ENCODE assay signal across 8 cellular contexts in genomic region chr2:97112320-97113049, GRCh38. TPM values are rescaled to one million over a fixed set of nuclear protein-coding genes. Genes with fewer than 3 reads are reported as not detected.
DNase-seq lines count a peak whose midpoint lies in the region; ATAC-seq, FAIRE-seq and TF ChIP-seq lines count a peak whose summit lies in the region.
"Not testable (repeated sequence)": the region's sequence is repeated elsewhere in the genome, so short reads cannot be mapped to it uniquely, and the experiment has no call there.

No MANE protein-coding gene starts in this region.

- ATAC-seq in GM23338 (peak; percentile 61), pancreas (peak; percentile 85 to 94 (median 89))

- not testable (repeated sequence) for H3K9me3 Mint-ChIP-seq in GM23338; activated CD4-positive, alpha-beta memory T cell treated with anti-CD3 and anti-CD28 coated beads for 36 hours; chondrocyte (ENCODE audit: low read depth)

- not testable (repeated sequence) for H3K9me2 ChIP-seq in GM23338 (ENCODE audit: insufficient read depth); Loucy (replicated peaks; ENCODE audit: low read depth, low read length)

- not testable (repeated sequence) for H3K27ac ChIP-seq in GM23338 (ENCODE audit: low read depth)
- peak overlapping the region; percentile 81 to 96 (median 90) for H3K27ac ChIP-seq in pancreas

- not testable (repeated sequence) for H4K20me1 ChIP-seq in GM23338 (replicated peaks; ENCODE audit: insufficient read depth); Loucy (ENCODE audit: insufficient read depth, low read length, poor library complexity, severe bottlenecking)

- not testable (repeated sequence) for H3K36me3 Mint-ChIP-seq in GM23338 (ENCODE audit: low read depth); activated CD4-positive, alpha-beta memory T cell treated with anti-CD3 and anti-CD28 coated beads for 36 hours; chondrocyte (ENCODE audit: low read depth)

- H3K27me3 ChIP-seq in GM23338 (ENCODE audit: insufficient read depth); Loucy (ENCODE audit: insufficient read depth, low read length, poor library complexity, severe bottlenecking); pancreas: not testable (repeated sequence)

- DNase-seq in ELF-1 (ENCODE audit: low read depth, low spot score) (peak; percentile 77), GM23338 (ENCODE audit: low spot score) (peak; percentile 73), chondrocyte (ENCODE audit: low spot score) (peak; percentile 81), pancreas (peak; percentile 58 to 83 (median 66)), stromal cell of bone marrow (ENCODE audit: low read depth) (peak; percentile 6)
- peak; percentile 59 for DNase-seq in activated CD4-positive, alpha-beta memory T cell treated with anti-CD3 and anti-CD28 coated beads for 36 hours

- H3K4me1 ChIP-seq in GM23338 (ENCODE audit: insufficient read depth); Loucy (ENCODE audit: insufficient read depth, low read length, poor library complexity, severe bottlenecking); pancreas: not testable (repeated sequence)

- H3K9me3 ChIP-seq in Loucy (ENCODE audit: insufficient read depth, low read depth, low read length); pancreas: not testable (repeated sequence)

- H3K4me2 ChIP-seq in GM23338 (peak overlapping the region; percentile 72), Loucy (ENCODE audit: low read depth, low read length, poor library complexity, severe bottlenecking) (peak overlapping the region; percentile 74)

- POLR2A ChIA-PET in activated CD4-positive, alpha-beta memory T cell treated with anti-CD3 and anti-CD28 coated beads for 36 hours (lab: Charles Lee) = interaction anchor here (0.6 to 1.8 kb wide), 4 partner anchors 17 to 255 kb away, joined by 3 to 4 read pairs (median 4); partner anchors contain the start of gene ANKRD39

- H3K4me3 ChIP-seq in GM23338 (peak overlapping the region; percentile 65), Loucy (ENCODE audit: low read length, poor library complexity, severe bottlenecking) (peak overlapping the region; percentile 78), iPS-11a (ENCODE audit: low read depth, low read length) (peak overlapping the region; percentile 65), pancreas (peak overlapping the region; percentile 53 to 80 (median 56))

- not testable (repeated sequence) for H3K36me3 ChIP-seq in GM23338 (ENCODE audit: insufficient read depth); Loucy (ENCODE audit: insufficient read depth, low read length); pancreas

- peak; percentile 95 for FAIRE-seq in pancreas (lab: Jason Lieb, UNC)

- 0% methylated on average over 26 to 41 of the region's 44 CpGs for WGBS in pancreas, 2 donors

- TF ChIP-seq CTCF in GM23338 (conservative IDR thresholded peaks at IDR 0.05; ENCODE audit: low read depth in 2 of 2) = peak; percentile 73 to 96
- TF ChIP-seq CTCF in Loucy (conservative IDR thresholded peaks at IDR 0.05; ENCODE audit: low read length) = peak; percentile 77
- TF ChIP-seq CTCF in chondrocyte (IDR thresholded peaks at IDR 0.05) = peak; percentile 85
- TF ChIP-seq CTCF in pancreas (IDR thresholded peaks at IDR 0.05) = peak; percentile 75 to 83 (median 78)

- peak overlapping the region; percentile 84 for H3K4me3 Mint-ChIP-seq in GM23338
- H3K4me3 Mint-ChIP-seq in activated CD4-positive, alpha-beta memory T cell treated with anti-CD3 and anti-CD28 coated beads for 36 hours = peak overlapping the region; percentile 99
- H3K4me3 Mint-ChIP-seq in chondrocyte (ENCODE audit: unreplicated experiment) = peak overlapping the region; percentile 85

- H3K4me1 Mint-ChIP-seq in GM23338; activated CD4-positive, alpha-beta memory T cell treated with anti-CD3 and anti-CD28 coated beads for 36 hours (ENCODE audit: low read depth); chondrocyte (ENCODE audit: low read depth): not testable (repeated sequence)

- intact Hi-C loops in activated CD4-positive, alpha-beta memory T cell treated with anti-CD3 and anti-CD28 coated beads for 36 hours (cut with micrococcal nuclease) = loop anchor here (1.0 to 5.0 kb wide), 4 partner anchors 100 to 295 kb away; partner anchors contain the start of genes ANKRD39 and CNNM3
- intact Hi-C loops in pancreas (cut with DNase I) = not testable (repeated sequence)

- CTCF ChIA-PET in activated CD4-positive, alpha-beta memory T cell treated with anti-CD3 and anti-CD28 coated beads for 36 hours (lab: Charles Lee) = interaction anchor here (0.6 to 3.1 kb wide), 23 partner anchors 9 to 553 kb away, joined by 3 to 36 read pairs (median 4); partner anchors contain the start of genes ANKRD39, CNNM3 and CNNM4

- not testable (repeated sequence) for H3F3A ChIP-seq in GM23338 (replicated peaks; ENCODE audit: low read depth); Loucy (ENCODE audit: low read depth)

- H3K27me3 Mint-ChIP-seq in GM23338 (ENCODE audit: insufficient read depth, low read depth, poor library complexity); activated CD4-positive, alpha-beta memory T cell treated with anti-CD3 and anti-CD28 coated beads for 36 hours: not testable (repeated sequence)
- peaks cover 14% of the 10 kb centered on the region for H3K27me3 Mint-ChIP-seq in chondrocyte (ENCODE audit: low read depth)

- H3K9ac ChIP-seq in Loucy (ENCODE audit: low read depth, low read length, poor library complexity, severe bottlenecking) = peak overlapping the region; percentile 79

- not testable (repeated sequence) for H3K79me2 ChIP-seq in GM23338 (replicated peaks; ENCODE audit: insufficient read depth)
- H3K79me2 ChIP-seq in Loucy (ENCODE audit: insufficient read depth, low read length) = peaks cover 12% of the 10 kb centered on the region; the same call in 1 of the 2 replicates

- H2AFZ ChIP-seq in GM23338 = peak overlapping the region; percentile 86; the same call in 1 of the 2 replicates
- peak overlapping the region; percentile 99 for H2AFZ ChIP-seq in Loucy (ENCODE audit: low read length)

- not testable (repeated sequence) for H3K27ac Mint-ChIP-seq in GM23338
- H3K27ac Mint-ChIP-seq in activated CD4-positive, alpha-beta memory T cell treated with anti-CD3 and anti-CD28 coated beads for 36 hours = peak overlapping the region; percentile 92
- H3K27ac Mint-ChIP-seq in chondrocyte (ENCODE audit: unreplicated experiment) = peak overlapping the region; percentile 95

RNA-seq across cellular contexts. Expression of gene ANKRD36, which starts 0.5 kb away (rescaled TPM):
- total RNA-seq in GM23338 (2014; rRNA removed; shearing (Covaris generic)) = 15.0 and 21.8 TPM in 2 replicates
- polyA plus RNA-seq in GM23338 (2016; fragmentation: Nextera tagmentation; extraction: Ambion mirVana) (8.2 and 10.7 TPM in 2 replicates), pancreas (1 to 10 TPM; 5.5 to 7.5 TPM)
- total RNA-seq in activated CD4-positive, alpha-beta memory T cell treated with anti-CD3 and anti-CD28 coated beads for 36 hours = 10 to 100 TPM; 22.3 to 25.0 TPM
- total RNA-seq in chondrocyte (20.6 to 37.3 TPM (median 23.4 TPM) in 3 replicates), pancreas (10 to 100 TPM in 5 of 6 donors, 1 to 10 TPM in 1; 7.5 to 18.7 (median 11.5) TPM)

RNA-seq across cellular contexts. Expression of gene FAHD2B, which starts 17.8 kb away (rescaled TPM):
- total RNA-seq in GM23338 (2014; rRNA removed; shearing (Covaris generic)) = 28.6 and 32.4 TPM in 2 replicates
- polyA plus RNA-seq in GM23338 (2016; fragmentation: Nextera tagmentation; extraction: Ambion mirVana) (22.3 and 23.9 TPM in 2 replicates), pancreas (10 to 100 TPM; 10.5 to 13.8 TPM)
- total RNA-seq in activated CD4-positive, alpha-beta memory T cell treated with anti-CD3 and anti-CD28 coated beads for 36 hours = 10 to 100 TPM; 30.2 to 32.5 TPM
- total RNA-seq in chondrocyte (19.2 to 24.8 TPM (median 23.2 TPM) in 3 replicates), pancreas (10 to 100 TPM in 1 of 6 donors, 1 to 10 TPM in 5; 6.9 to 10.1 (median 8.0) TPM)

Comparison
In these comparisons a context has a peak if more than half of its experiments do, and no peak if none do; other contexts are left out.
1. DNase-seq: peak in every context shown above with its lines; median percentile 81 in chondrocyte; 77 in ELF-1; 73 in GM23338; 66 in pancreas; 59 in activated CD4-positive, alpha-beta memory T cell treated with anti-CD3 and anti-CD28 coated beads for 36 hours; 6 in stromal cell of bone marrow.